Comparison of ENCODE assay signal across 14 cellular contexts in the genomic region with DNA sequence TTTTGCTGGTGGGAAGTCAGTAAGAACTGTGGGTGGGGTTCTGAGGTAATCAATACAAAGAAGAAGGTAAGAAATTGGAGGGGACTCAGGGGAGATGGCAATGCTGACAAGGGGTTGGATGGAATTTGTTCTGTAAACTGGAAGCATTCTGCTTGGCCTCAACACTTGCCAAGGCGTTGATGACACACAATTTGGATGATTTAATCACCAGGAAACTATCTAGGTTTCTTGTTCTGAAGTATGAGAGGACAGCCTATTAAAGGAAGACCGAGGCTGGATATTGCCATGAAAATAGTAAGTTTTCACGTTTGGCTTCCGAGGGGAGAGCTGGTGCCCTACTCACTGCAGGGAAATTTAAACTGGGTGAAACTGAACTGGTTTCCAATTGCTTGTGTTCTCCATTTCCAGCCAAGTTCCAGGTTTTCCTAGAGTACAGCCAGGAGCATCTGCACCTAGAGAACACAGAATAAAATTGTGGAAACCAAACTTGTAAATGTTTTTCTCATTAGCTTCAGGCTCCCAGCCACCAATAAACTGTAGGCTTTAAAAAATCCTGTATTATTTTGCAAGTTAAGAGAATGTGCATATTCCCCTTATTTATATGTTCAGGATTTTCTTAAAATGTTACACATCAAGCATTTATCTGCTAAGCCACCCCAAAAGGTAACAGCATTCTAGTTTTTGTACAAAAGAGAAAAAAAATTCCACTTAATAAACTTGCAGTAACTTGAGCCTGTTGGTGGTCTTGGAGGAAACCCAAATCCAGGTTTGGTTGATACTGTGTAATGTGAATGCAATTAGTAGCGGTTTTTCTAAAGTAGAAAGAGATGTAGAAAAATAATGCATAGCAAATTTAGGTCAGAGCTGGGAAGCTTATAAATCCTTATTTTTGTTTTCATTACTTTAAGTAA. TPM values are rescaled to one million over a fixed set of nuclear protein-coding genes. Genes with fewer than 3 reads are reported as not detected.
DNase-seq lines count a peak whose midpoint lies in the region; ATAC-seq and TF ChIP-seq lines count a peak whose summit lies in the region.
"Had no signal": no experiment of that assay in that cellular context is flagged by ENCODE, and none has a peak within 500 bp of the region (broad histone marks: within the 10 kb centered on the region; RNA-seq: fewer than 3 reads in every experiment).

No MANE protein-coding gene starts in this region.

- TF ChIP-seq CTCF in chondrocyte (IDR thresholded peaks at IDR 0.05) (no peak), neural crest cell (conservative IDR thresholded peaks at IDR 0.05) (no peak), glutamatergic neuron (IDR thresholded peaks at IDR 0.05; ENCODE audit: partially characterized antibody, unreplicated experiment) (no peak)

- H3K36me3 Mint-ChIP-seq in chondrocyte (ENCODE audit: low read depth) (peaks cover 4% of the 10 kb centered on the region), neural crest cell (ENCODE audit: low read depth) (no peaks in the 10 kb centered on the region), glutamatergic neuron (ENCODE audit: unreplicated experiment) (peaks cover 4% of the 10 kb centered on the region)
- H3K36me3 Mint-ChIP-seq: activated naive CD8-positive, alpha-beta T cell treated with anti-CD3 and anti-CD28 coated beads, Interleukin-2, amount 10 ng/mL, durations not matched to agents 7 days and 5 days had no signal

- H3K9me3 Mint-ChIP-seq in chondrocyte (ENCODE audit: low read depth) = no peaks in the 10 kb centered on the region
- H3K9me3 Mint-ChIP-seq in neural crest cell = peaks cover 3% of the 10 kb centered on the region
- peaks cover 2% of the 10 kb centered on the region for H3K9me3 Mint-ChIP-seq in glutamatergic neuron (ENCODE audit: unreplicated experiment)

- H3K27ac ChIP-seq in caudate nucleus (ENCODE audit: low read depth, low read length) = no peak overlapping the region
- H3K27ac ChIP-seq: neutrophil, vagina had no signal

- H3K27ac Mint-ChIP-seq in chondrocyte (ENCODE audit: unreplicated experiment) (peak overlapping the region; percentile 82), neural crest cell (ENCODE audit: unreplicated experiment) (peak overlapping the region; percentile 13), glutamatergic neuron (ENCODE audit: unreplicated experiment) (no peak overlapping the region)
- H3K27ac Mint-ChIP-seq: activated naive CD8-positive, alpha-beta T cell treated with anti-CD3 and anti-CD28 coated beads, Interleukin-2, amount 10 ng/mL, durations not matched to agents 7 days and 5 days had no signal

- no peaks in the 10 kb centered on the region for H3K27me3 Mint-ChIP-seq in chondrocyte (ENCODE audit: low read depth)
- H3K27me3 Mint-ChIP-seq in neural crest cell (ENCODE audit: low read depth) = no peaks in the 10 kb centered on the region
- H3K27me3 Mint-ChIP-seq in glutamatergic neuron (ENCODE audit: unreplicated experiment) = no peaks in the 10 kb centered on the region

- peaks cover 68% of the 10 kb centered on the region for H3K4me1 Mint-ChIP-seq in chondrocyte (ENCODE audit: low read depth)
- peaks cover 7% of the 10 kb centered on the region for H3K4me1 Mint-ChIP-seq in neural crest cell
- H3K4me1 Mint-ChIP-seq in glutamatergic neuron (ENCODE audit: low read depth, unreplicated experiment) = peaks cover 10% of the 10 kb centered on the region
- H3K4me1 Mint-ChIP-seq: activated naive CD8-positive, alpha-beta T cell treated with anti-CD3 and anti-CD28 coated beads, Interleukin-2, amount 10 ng/mL, durations not matched to agents 7 days and 5 days had no signal

- H3K4me3 Mint-ChIP-seq in chondrocyte (ENCODE audit: unreplicated experiment) (no peak overlapping the region), neural crest cell (no peak overlapping the region), glutamatergic neuron (ENCODE audit: unreplicated experiment) (no peak overlapping the region)
- H3K4me3 Mint-ChIP-seq: activated naive CD8-positive, alpha-beta T cell treated with anti-CD3 and anti-CD28 coated beads, Interleukin-2, amount 10 ng/mL, durations not matched to agents 7 days and 5 days had no signal

- no peak for ATAC-seq in HG03159 (IDR thresholded peaks at IDR 0.05; ENCODE audit: unreplicated experiment)
- ATAC-seq: left lobe of liver, Right ventricle myocardium inferior had no signal

- DNase-seq in DMS 273 (lab: John Stamatoyannopoulos, UW; ENCODE audit: unreplicated experiment) (peak; percentile 63), NCI-H1694 treated with DMSO at 0.1 percent for 48 hours (lab: John Stamatoyannopoulos, UW) (peak; percentile 68), chondrocyte (ENCODE audit: low spot score) (no peak), neural crest cell (ENCODE audit: low read depth, low spot score) (no peak), glutamatergic neuron (no peak), caudate nucleus (lab: John Stamatoyannopoulos, UW) (no peak)
- no peak for DNase-seq in activated CD4-positive, CD25-positive, alpha-beta regulatory T cell treated with anti-CD3 and anti-CD28 coated beads, Interleukin-2, amount 50 U/mL, for 72 hours
- DNase-seq: activated naive CD8-positive, alpha-beta T cell treated with anti-CD3 and anti-CD28 coated beads, Interleukin-2, amount 10 ng/mL, durations not matched to agents 7 days and 5 days; AML-193 had no signal

RNA-seq across cellular contexts. Expression of gene ROR1, which starts 53.8 kb away (rescaled TPM):
- total RNA-seq in chondrocyte = 75.2 to 131 TPM (median 123 TPM) in 3 replicates
- 10.8 and 11.0 TPM in 2 replicates for total RNA-seq in neural crest cell
- total RNA-seq in glutamatergic neuron (ENCODE audit: unreplicated experiment) = 11.3 TPM
- total RNA-seq: activated naive CD8-positive, alpha-beta T cell treated with anti-CD3 and anti-CD28 coated beads, Interleukin-2, amount 10 ng/mL, durations not matched to agents 7 days and 5 days had no signal

Comparison
In these comparisons a context has a peak if more than half of its experiments do, and no peak if none do; other contexts are left out.
1. DNase-seq: peak in DMS 273 (single experiment) and NCI-H1694 treated with DMSO at 0.1 percent for 48 hours (single experiment); none in chondrocyte (single experiment), neural crest cell (single experiment), glutamatergic neuron (single experiment), caudate nucleus (0 of 61) and activated CD4-positive, CD25-positive, alpha-beta regulatory T cell treated with anti-CD3 and anti-CD28 coated beads, Interleukin-2, amount 50 U/mL, for 72 hours (single experiment).